Comparison of ENCODE assay signal across 1 cellular context in the genomic region with DNA sequence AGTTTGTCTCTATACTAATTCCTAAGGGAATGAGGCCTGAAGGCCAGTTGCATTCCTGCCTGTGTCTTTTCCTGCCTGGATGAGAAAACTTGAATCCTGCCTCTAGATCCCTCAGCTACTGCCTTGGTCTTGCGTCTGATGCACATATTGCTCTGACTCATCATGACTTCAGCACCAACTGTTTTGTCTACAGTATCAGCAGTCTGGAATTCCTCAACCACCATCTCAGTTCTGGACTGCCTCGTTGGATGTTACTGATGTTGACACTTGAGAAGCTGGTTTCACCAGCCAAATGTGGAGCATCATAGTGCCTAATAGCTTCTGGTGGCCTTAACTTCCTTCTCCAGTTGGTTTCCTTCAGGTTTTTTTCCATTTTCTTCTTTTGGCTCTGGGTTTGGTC.
TF ChIP-seq lines count a peak whose summit lies in the region.

No MANE protein-coding gene starts in this region.

TF ChIP-seq in SK-N-SH, 30 proteins besides CTCF, POLR2A, EP300 and RAD21 (continued from another document):
- TF ChIP-seq REST (IDR thresholded peaks at IDR 0.05; ENCODE audit: low read depth, low read length) (no peak), FOSL2 (IDR thresholded peaks at IDR 0.05; ENCODE audit: borderline replicate concordance, low read depth) (peak; percentile 83), RCOR1 (IDR thresholded peaks at IDR 0.05; ENCODE audit: low read length) (no peak), EZH2phosphoT487 (IDR thresholded peaks at IDR 0.05; ENCODE audit: borderline replicate concordance, low read depth) (no peak), CHD2 (IDR thresholded peaks at IDR 0.05; ENCODE audit: low read length, partially characterized antibody) (no peak), TCF12 (IDR thresholded peaks at IDR 0.05) (peak; percentile 80), SMC3 (IDR thresholded peaks at IDR 0.05; ENCODE audit: low read depth, low read length) (no peak), MEF2A (IDR thresholded peaks at IDR 0.05; ENCODE audit: borderline replicate concordance, low read depth) (no peak), TAF1 (IDR thresholded peaks at IDR 0.05; ENCODE audit: borderline replicate concordance, low read depth, low read length) (no peak), NFIC (IDR thresholded peaks at IDR 0.05; ENCODE audit: borderline replicate concordance) (no peak), TEAD4 (IDR thresholded peaks at IDR 0.05; ENCODE audit: borderline replicate concordance, insufficient read depth) (peak; percentile 48; the same call in 1 of the 2 replicates), ELF1 (IDR thresholded peaks at IDR 0.05) (no peak), FOXM1 (IDR thresholded peaks at IDR 0.05; ENCODE audit: low read depth) (no peak), MXI1 (IDR thresholded peaks at IDR 0.05; ENCODE audit: low read depth, low read length) (no peak), RXRA (IDR thresholded peaks at IDR 0.05; ENCODE audit: borderline replicate concordance, low read depth) (no peak), USF2 (IDR thresholded peaks at IDR 0.05; ENCODE audit: borderline replicate concordance, low read depth, low read length) (no peak), GABPA (IDR thresholded peaks at IDR 0.05; ENCODE audit: low read depth) (no peak), GATA2 (CRISPR knock-in tag; IDR thresholded peaks at IDR 0.05) (no peak), JUND (IDR thresholded peaks at IDR 0.05) (peak; percentile 42)
- TF ChIP-seq, protein P1, sequence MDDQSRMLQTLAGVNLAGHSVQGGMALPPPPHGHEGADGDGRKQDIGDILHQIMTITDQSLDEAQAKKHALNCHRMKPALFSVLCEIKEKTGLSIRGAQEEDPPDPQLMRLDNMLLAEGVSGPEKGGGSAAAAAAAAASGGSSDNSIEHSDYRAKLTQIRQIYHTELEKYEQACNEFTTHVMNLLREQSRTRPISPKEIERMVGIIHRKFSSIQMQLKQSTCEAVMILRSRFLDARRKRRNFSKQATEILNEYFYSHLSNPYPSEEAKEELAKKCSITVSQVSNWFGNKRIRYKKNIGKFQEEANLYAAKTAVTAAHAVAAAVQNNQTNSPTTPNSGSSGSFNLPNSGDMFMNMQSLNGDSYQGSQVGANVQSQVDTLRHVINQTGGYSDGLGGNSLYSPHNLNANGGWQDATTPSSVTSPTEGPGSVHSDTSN (IDR thresholded peaks at IDR 0.05): peak; percentile 72
- TF ChIP-seq, protein P2, sequence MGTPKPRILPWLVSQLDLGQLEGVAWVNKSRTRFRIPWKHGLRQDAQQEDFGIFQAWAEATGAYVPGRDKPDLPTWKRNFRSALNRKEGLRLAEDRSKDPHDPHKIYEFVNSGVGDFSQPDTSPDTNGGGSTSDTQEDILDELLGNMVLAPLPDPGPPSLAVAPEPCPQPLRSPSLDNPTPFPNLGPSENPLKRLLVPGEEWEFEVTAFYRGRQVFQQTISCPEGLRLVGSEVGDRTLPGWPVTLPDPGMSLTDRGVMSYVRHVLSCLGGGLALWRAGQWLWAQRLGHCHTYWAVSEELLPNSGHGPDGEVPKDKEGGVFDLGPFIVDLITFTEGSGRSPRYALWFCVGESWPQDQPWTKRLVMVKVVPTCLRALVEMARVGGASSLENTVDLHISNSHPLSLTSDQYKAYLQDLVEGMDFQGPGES (IDR thresholded peaks at IDR 0.05; ENCODE audit: low read depth, low read length): no peak
- TF ChIP-seq, protein P3, sequence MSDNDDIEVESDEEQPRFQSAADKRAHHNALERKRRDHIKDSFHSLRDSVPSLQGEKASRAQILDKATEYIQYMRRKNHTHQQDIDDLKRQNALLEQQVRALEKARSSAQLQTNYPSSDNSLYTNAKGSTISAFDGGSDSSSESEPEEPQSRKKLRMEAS (IDR thresholded peaks at IDR 0.05; ENCODE audit: low read depth): no peak
